ENCODE assay signal across 16 cellular contexts in the genomic region with DNA sequence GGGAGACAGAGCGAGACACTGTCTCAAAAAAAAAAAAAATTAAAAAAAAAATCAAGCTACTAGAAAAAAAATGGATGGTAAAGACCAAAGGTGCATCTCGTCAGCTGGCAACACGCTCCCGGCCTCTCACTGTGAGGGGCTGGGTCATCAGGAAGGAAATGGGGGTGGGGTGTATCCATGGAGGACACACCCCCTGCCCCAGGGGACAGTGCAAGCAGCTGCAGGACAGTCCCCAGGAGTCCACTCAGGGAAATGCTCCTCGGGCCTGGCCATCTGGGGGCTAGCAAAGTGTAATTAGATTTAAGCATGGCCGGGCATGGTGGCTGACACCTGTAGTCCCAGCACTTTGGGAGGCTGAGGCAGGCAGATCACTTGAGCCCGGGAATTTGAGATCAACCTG. TPM values are rescaled to one million over a fixed set of nuclear protein-coding genes. Genes with fewer than 3 reads are reported as not detected.
A peak's percentile ranks its signal among the peaks of the same experiment; 100 is the strongest.
DNase-seq lines count a peak whose midpoint lies in the region; ATAC-seq and TF ChIP-seq lines count a peak whose summit lies in the region.
"Had no signal": no experiment of that assay in that cellular context is flagged by ENCODE, and none has a peak within 500 bp of the region (broad histone marks: within the 10 kb centered on the region; RNA-seq: fewer than 3 reads in every experiment).

No MANE protein-coding gene starts in this region.

- H3K4me1 ChIP-seq in GM23338 (ENCODE audit: insufficient read depth): no peaks in the 10 kb centered on the region
- H3K4me1 ChIP-seq in endodermal cell (ENCODE audit: control insufficient read depth, insufficient read depth, low read length): no peaks in the 10 kb centered on the region
- H3K4me1 ChIP-seq: Peyer's patch had no signal

- no peaks in the 10 kb centered on the region for H3K36me3 ChIP-seq in GM23338 (ENCODE audit: insufficient read depth)
- no peaks in the 10 kb centered on the region for H3K36me3 ChIP-seq in endodermal cell (ENCODE audit: control insufficient read depth, insufficient read depth, low read length)

- no peak overlapping the region for H2AFZ ChIP-seq in GM23338

- H3K9me3 Mint-ChIP-seq in GM23338: no peaks in the 10 kb centered on the region
- H3K9me3 Mint-ChIP-seq in endodermal cell: no peaks in the 10 kb centered on the region
- H3K9me3 Mint-ChIP-seq in osteocyte (ENCODE audit: unreplicated experiment): no peaks in the 10 kb centered on the region

- H3K27ac ChIP-seq in GM23338 (ENCODE audit: low read depth): no peak overlapping the region
- no peak overlapping the region for H3K27ac ChIP-seq in endodermal cell (ENCODE audit: low read depth, low read length)
- H3K27ac ChIP-seq: Peyer's patch had no signal

- H3K4me3 Mint-ChIP-seq in GM23338: no peak overlapping the region
- H3K4me3 Mint-ChIP-seq in endodermal cell: no peak overlapping the region
- no peak overlapping the region for H3K4me3 Mint-ChIP-seq in osteocyte (ENCODE audit: unreplicated experiment)

- H3K4me2 ChIP-seq in GM23338: no peak overlapping the region

- no peaks in the 10 kb centered on the region for H3K79me2 ChIP-seq in GM23338 (replicated peaks; ENCODE audit: insufficient read depth)

- H3K36me3 Mint-ChIP-seq in GM23338 (ENCODE audit: low read depth) (no peaks in the 10 kb centered on the region), endodermal cell (ENCODE audit: low read depth) (peaks cover 22% of the 10 kb centered on the region), osteocyte (ENCODE audit: unreplicated experiment) (peaks cover 30% of the 10 kb centered on the region)

- H3K9me3 ChIP-seq in endodermal cell (ENCODE audit: control insufficient read depth, low read length): no peaks in the 10 kb centered on the region
- H3K9me3 ChIP-seq: Peyer's patch had no signal

- TF ChIP-seq CTCF in GM23338 (conservative IDR thresholded peaks at IDR 0.05; ENCODE audit: low read depth in 2 of 2) (no peak), endodermal cell (conservative IDR thresholded peaks at IDR 0.05) (no peak), osteocyte (IDR thresholded peaks at IDR 0.05) (no peak)

- H3K27ac Mint-ChIP-seq in GM23338: no peak overlapping the region
- no peak overlapping the region for H3K27ac Mint-ChIP-seq in endodermal cell
- peak overlapping the region; percentile 95 for H3K27ac Mint-ChIP-seq in osteocyte (ENCODE audit: unreplicated experiment)

- H3K4me3 ChIP-seq in GM23338: no peak overlapping the region
- no peak overlapping the region for H3K4me3 ChIP-seq in endodermal cell (ENCODE audit: low read length)
- H3K4me3 ChIP-seq: K562, Peyer's patch had no signal

- H3K9ac ChIP-seq in endodermal cell (ENCODE audit: extremely low read depth, low read length, poor library complexity, severe bottlenecking): no peak overlapping the region

- 85 to 94% methylated on average over 5 to 6 of the region's 7 CpGs for WGBS in endodermal cell (ENCODE audit: insufficient coverage in 1 of 2, insufficient read length in 1 of 2), 2 experiments

- H3K27me3 ChIP-seq in GM23338 (ENCODE audit: insufficient read depth) (no peaks in the 10 kb centered on the region), endodermal cell (ENCODE audit: control insufficient read depth, insufficient read depth, low read length, poor library complexity, severe bottlenecking) (no peaks in the 10 kb centered on the region)
- H3K27me3 ChIP-seq: Peyer's patch had no signal

- peak; percentile 22 for DNase-seq in NCI-H2171 treated with DMSO at 0.1 percent for 48 hours (lab: John Stamatoyannopoulos, UW)
- no peak for DNase-seq in NCI-H2171 (lab: John Stamatoyannopoulos, UW)
- DNase-seq in GM23338 (ENCODE audit: low spot score): peak; percentile 37
- DNase-seq in endodermal cell: peak; percentile 51
- no peak for DNase-seq in osteocyte (ENCODE audit: extremely low spot score, unreplicated experiment)
- no peak for DNase-seq in NCI-H187 treated with DMSO at 0.1 percent for 48 hours (lab: John Stamatoyannopoulos, UW)
- no peak for DNase-seq in NCI-H1048 (lab: John Stamatoyannopoulos, UW)
- DNase-seq in 8988T: no peak
- DNase-seq: C1 segment of cervical spinal cord; DMS79; NCI-H1105; NCI-H2029; NCI-H446 treated with DMSO at 0.1 percent for 48 hours; NK-92 treated with Interleukin-12 subunit alpha and Interleukin-12 subunit beta, amount 100 ng/mL, for 24 hours; Peyer's patch had no signal

- ATAC-seq in GM23338: no peak; the same call in 2 of the 3 replicates
- ATAC-seq: K562 had no signal

- no peaks in the 10 kb centered on the region for H3K9me2 ChIP-seq in GM23338 (ENCODE audit: insufficient read depth)

- no peaks in the 10 kb centered on the region for H4K20me1 ChIP-seq in GM23338 (replicated peaks; ENCODE audit: insufficient read depth)

- H3F3A ChIP-seq in GM23338 (replicated peaks; ENCODE audit: low read depth): no peaks in the 10 kb centered on the region

- H3K27me3 Mint-ChIP-seq in GM23338 (ENCODE audit: insufficient read depth, low read depth, poor library complexity): peaks cover 2% of the 10 kb centered on the region
- no peaks in the 10 kb centered on the region for H3K27me3 Mint-ChIP-seq in endodermal cell (ENCODE audit: insufficient read depth)
- H3K27me3 Mint-ChIP-seq in osteocyte (ENCODE audit: unreplicated experiment): no peaks in the 10 kb centered on the region

- H3K4me1 Mint-ChIP-seq in GM23338 (no peaks in the 10 kb centered on the region), endodermal cell (peaks cover 4% of the 10 kb centered on the region), osteocyte (ENCODE audit: unreplicated experiment) (peaks cover 16% of the 10 kb centered on the region)

TF ChIP-seq in GM23338, 12 proteins besides CTCF, POLR2A, EP300 and RAD21 (continues in another document):
- TF ChIP-seq ZNF331 (CRISPR knock-in tag; IDR thresholded peaks at IDR 0.05; ENCODE audit: low read depth) (no peak), EZH2phosphoT487 (IDR thresholded peaks at IDR 0.05; ENCODE audit: unreplicated experiment) (no peak), STAT1 (IDR thresholded peaks at IDR 0.05; ENCODE audit: unreplicated experiment) (no peak)

RNA-seq across cellular contexts. Expression of gene TTLL1, which starts 23.1 kb away (rescaled TPM):
- total RNA-seq in GM23338 (2014; rRNA removed; shearing (Covaris generic)): 3.5 and 5.5 TPM in 2 replicates
- 6.2 and 6.8 TPM in 2 replicates for polyA plus RNA-seq in GM23338 (2016; fragmentation: Nextera tagmentation; extraction: Ambion mirVana)
- total RNA-seq in endodermal cell (10 to 100 TPM in 1 of 2 donors, 1 to 10 TPM in 1; 6.9 to 10.4 TPM), osteocyte (16.5 and 21.5 TPM in 2 replicates)
- 27.1 TPM for polyA plus RNA-seq in endodermal cell (2013, experiment 1 of 2)
- polyA plus RNA-seq in endodermal cell (2013, experiment 2 of 2): 28.3 TPM

RNA-seq across cellular contexts. Expression of gene BIK, which starts 44.4 kb away (rescaled TPM):
- 5.6 and 9.8 TPM in 2 replicates for total RNA-seq in GM23338 (2014; rRNA removed; shearing (Covaris generic))
- 9.6 and 10.4 TPM in 2 replicates for polyA plus RNA-seq in GM23338 (2016; fragmentation: Nextera tagmentation; extraction: Ambion mirVana)
- 10 to 100 TPM in 1 of 2 donors, 1 to 10 TPM in 1; 5.8 to 13.3 TPM for total RNA-seq in endodermal cell
- polyA plus RNA-seq in endodermal cell (2013, experiment 1 of 2): 0.82 TPM
- 0.79 TPM for polyA plus RNA-seq in endodermal cell (2013, experiment 2 of 2)
- total RNA-seq in osteocyte: not detected in 2 replicates

RNA-seq across cellular contexts. Expression of gene PACSIN2, which starts 51.2 kb away (rescaled TPM):
- total RNA-seq in GM23338 (2014; rRNA removed; shearing (Covaris generic)): 47.0 and 57.3 TPM in 2 replicates
- 23.5 and 24.6 TPM in 2 replicates for polyA plus RNA-seq in GM23338 (2016; fragmentation: Nextera tagmentation; extraction: Ambion mirVana)
- total RNA-seq in endodermal cell (10 to 100 TPM; 60.7 to 61.4 TPM), osteocyte (51.0 and 51.7 TPM in 2 replicates)
- polyA plus RNA-seq in endodermal cell (2013, experiment 1 of 2): 47.8 TPM
- polyA plus RNA-seq in endodermal cell (2013, experiment 2 of 2): 50.9 TPM

Comparison
In these comparisons a context has a peak if more than half of its experiments do, and no peak if none do; other contexts are left out.
1. DNase-seq: peak in NCI-H2171 treated with DMSO at 0.1 percent for 48 hours (single experiment), GM23338 (single experiment) and endodermal cell (single experiment); none in NCI-H2171 (single experiment), osteocyte (single experiment), NCI-H187 treated with DMSO at 0.1 percent for 48 hours (single experiment), NCI-H1048 (single experiment) and 8988T (single experiment).